15 cellular contexts compared by ENCODE assay signal in the genomic region with DNA sequence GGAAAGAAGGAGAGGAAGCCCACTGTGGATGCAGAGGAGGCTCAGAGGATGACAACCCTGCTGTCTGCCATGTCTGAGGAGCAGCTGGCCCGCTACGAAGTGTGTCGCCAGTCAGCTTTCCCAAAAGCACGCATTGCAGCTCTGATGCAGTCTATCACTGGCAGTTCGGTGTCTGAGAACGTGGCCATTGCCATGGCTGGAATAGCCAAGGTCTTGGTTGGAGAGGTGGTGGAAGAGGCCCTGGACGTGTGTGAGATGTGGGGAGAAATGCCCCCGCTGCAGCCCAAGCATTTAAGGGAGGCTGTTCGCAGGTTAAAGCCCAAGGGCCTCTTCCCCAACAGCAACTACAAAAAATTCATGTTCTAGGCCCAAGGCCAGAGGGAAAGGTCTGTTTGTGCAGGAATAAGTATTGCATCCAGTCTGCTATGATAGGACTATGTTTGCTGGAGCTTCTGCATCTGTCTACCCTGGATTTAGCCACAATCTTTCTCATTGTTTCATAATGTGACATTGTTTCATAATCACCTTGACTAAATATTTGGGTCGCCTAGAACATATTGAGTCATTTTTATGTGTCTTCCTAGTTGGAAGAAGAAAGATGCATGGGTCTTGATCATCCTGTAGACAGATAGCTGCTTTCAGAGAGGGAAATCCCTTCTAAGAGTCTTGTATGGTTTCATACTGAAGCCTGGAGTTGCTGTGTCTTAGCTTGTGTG. TPM values are rescaled to one million over a fixed set of nuclear protein-coding genes. Genes with fewer than 3 reads are reported as not detected.
"Had no signal": no experiment of that assay in that cellular context is flagged by ENCODE, and none has a peak within 500 bp of the region (broad histone marks: within the 10 kb centered on the region; RNA-seq: fewer than 3 reads in every experiment).

No MANE protein-coding gene starts in this region.

RNA-seq across cellular contexts. Expression of gene TAF11L2, which starts 11.4 kb away (rescaled TPM):
- total RNA-seq: activated B cell treated with CpG ODN at 0.5 μM for 24 hours; activated CD8-positive, alpha-beta T cell treated with anti-CD3 and anti-CD28 coated beads for 36 hours; activated T-cell treated with anti-CD3 and anti-CD28 coated beads, Interleukin-2, amount 50 U/mL, for 4 hours; activated T-helper 17 cell treated with anti-CD3 and anti-CD28 coated beads, Interleukin-2, amount 50 U/mL, for 72 hours; adrenal gland; ascending aorta; breast epithelium; cardiac septum; cerebellum; esophagus muscularis mucosa; foreskin keratinocyte; gastrocnemius medialis; heart left ventricle; T-helper 17 cell had no signal
- polyA plus RNA-seq: adrenal gland, foreskin keratinocyte, heart left ventricle had no signal

RNA-seq across cellular contexts. Expression of gene TAF11L3, which starts 31.5 kb away (rescaled TPM):
- total RNA-seq: activated B cell treated with CpG ODN at 0.5 μM for 24 hours; activated CD8-positive, alpha-beta T cell treated with anti-CD3 and anti-CD28 coated beads for 36 hours; activated T-cell treated with anti-CD3 and anti-CD28 coated beads, Interleukin-2, amount 50 U/mL, for 4 hours; activated T-helper 17 cell treated with anti-CD3 and anti-CD28 coated beads, Interleukin-2, amount 50 U/mL, for 72 hours; adrenal gland; ascending aorta; breast epithelium; cardiac septum; cerebellum; dorsolateral prefrontal cortex; esophagus muscularis mucosa; foreskin keratinocyte; gastrocnemius medialis; heart left ventricle; T-helper 17 cell had no signal
- polyA plus RNA-seq: adrenal gland, foreskin keratinocyte, heart left ventricle had no signal

RNA-seq across cellular contexts. Expression of gene TAF11L4, which starts 35.0 kb away (rescaled TPM):
- total RNA-seq: activated B cell treated with CpG ODN at 0.5 μM for 24 hours; activated CD8-positive, alpha-beta T cell treated with anti-CD3 and anti-CD28 coated beads for 36 hours; activated T-cell treated with anti-CD3 and anti-CD28 coated beads, Interleukin-2, amount 50 U/mL, for 4 hours; activated T-helper 17 cell treated with anti-CD3 and anti-CD28 coated beads, Interleukin-2, amount 50 U/mL, for 72 hours; adrenal gland; ascending aorta; breast epithelium; cardiac septum; cerebellum; esophagus muscularis mucosa; foreskin keratinocyte; gastrocnemius medialis; heart left ventricle; T-helper 17 cell had no signal
- polyA plus RNA-seq: adrenal gland, foreskin keratinocyte, heart left ventricle had no signal

RNA-seq across cellular contexts. Expression of gene TAF11L5, which starts 38.4 kb away (rescaled TPM):
- total RNA-seq: activated B cell treated with CpG ODN at 0.5 μM for 24 hours; activated CD8-positive, alpha-beta T cell treated with anti-CD3 and anti-CD28 coated beads for 36 hours; activated T-cell treated with anti-CD3 and anti-CD28 coated beads, Interleukin-2, amount 50 U/mL, for 4 hours; activated T-helper 17 cell treated with anti-CD3 and anti-CD28 coated beads, Interleukin-2, amount 50 U/mL, for 72 hours; adrenal gland; ascending aorta; breast epithelium; cardiac septum; cerebellum; esophagus muscularis mucosa; foreskin keratinocyte; gastrocnemius medialis; heart left ventricle; T-helper 17 cell had no signal
- polyA plus RNA-seq: adrenal gland, foreskin keratinocyte, heart left ventricle had no signal

RNA-seq across cellular contexts. Expression of gene TAF11L6, which starts 41.8 kb away (rescaled TPM):
- total RNA-seq: activated B cell treated with CpG ODN at 0.5 μM for 24 hours; activated CD8-positive, alpha-beta T cell treated with anti-CD3 and anti-CD28 coated beads for 36 hours; activated T-cell treated with anti-CD3 and anti-CD28 coated beads, Interleukin-2, amount 50 U/mL, for 4 hours; activated T-helper 17 cell treated with anti-CD3 and anti-CD28 coated beads, Interleukin-2, amount 50 U/mL, for 72 hours; adrenal gland; ascending aorta; breast epithelium; cardiac septum; cerebellum; esophagus muscularis mucosa; foreskin keratinocyte; gastrocnemius medialis; heart left ventricle; T-helper 17 cell had no signal
- polyA plus RNA-seq: adrenal gland, foreskin keratinocyte, heart left ventricle had no signal
